In the genomic region with DNA sequence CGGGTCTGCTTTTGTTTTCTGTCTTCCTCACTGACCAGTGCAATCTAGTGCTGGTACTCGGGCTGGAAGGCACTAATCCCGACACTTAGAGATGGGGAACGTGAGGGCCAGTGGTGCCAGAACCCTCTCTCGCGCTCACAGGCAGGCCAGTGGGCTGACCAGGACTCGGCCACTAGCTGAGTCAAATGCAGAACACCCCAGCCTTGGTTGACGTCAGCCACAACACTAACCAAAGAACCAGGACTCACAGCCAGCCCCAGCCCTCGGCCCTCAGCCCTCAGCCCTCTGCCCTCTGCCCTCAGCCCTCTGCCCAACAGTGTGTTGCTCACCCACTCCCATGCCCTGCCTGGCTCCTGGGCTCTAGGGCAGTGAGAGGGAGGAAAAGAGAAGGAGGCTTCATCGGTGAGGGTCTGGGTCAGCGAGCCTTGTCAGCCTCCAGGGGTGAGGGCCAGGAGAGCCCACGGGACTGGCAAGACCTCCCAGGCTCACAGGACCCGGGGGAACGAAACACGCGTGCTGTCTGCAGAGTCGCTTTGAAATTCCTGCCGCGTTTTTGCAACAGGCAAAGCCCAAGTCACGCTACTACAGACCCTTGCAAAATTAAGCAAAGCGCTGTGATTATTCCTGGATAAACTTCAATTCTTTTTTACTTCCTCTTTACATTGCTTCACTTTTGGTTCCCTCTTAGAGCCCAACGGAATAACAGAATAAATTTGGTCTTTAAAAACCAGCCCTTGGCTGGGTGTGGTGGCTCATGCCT, we compare ENCODE assay signal across 9 cellular contexts. TPM values are rescaled to one million over a fixed set of nuclear protein-coding genes. Genes with fewer than 3 reads are reported as not detected.
A peak's percentile ranks its signal among the peaks of the same experiment; 100 is the strongest.
DNase-seq lines count a peak whose midpoint lies in the region; ATAC-seq and TF ChIP-seq lines count a peak whose summit lies in the region.
"Had no signal": no experiment of that assay in that cellular context is flagged by ENCODE, and none has a peak within 500 bp of the region (broad histone marks: within the 10 kb centered on the region; RNA-seq: fewer than 3 reads in every experiment).

No MANE protein-coding gene starts in this region.

- intact Hi-C loops in left cardiac atrium (cut with DNase I), result no loop called here

- peaks cover 0 to 6% (median 0%) of the 10 kb centered on the region in 3 donors for H3K36me3 Mint-ChIP-seq in immature natural killer cell
- H3K36me3 Mint-ChIP-seq: activated naive CD4-positive, alpha-beta T cell treated with anti-CD3 and anti-CD28 coated beads, Interleukin-2, amount 10 ng/mL, durations not matched to agents 7 days and 5 days had no signal

- ATAC-seq in left cardiac atrium, result peak; percentile 70 to 80

- peak overlapping the region in 1 of 6 donors; percentile 4 for H3K27ac Mint-ChIP-seq in immature natural killer cell
- H3K27ac Mint-ChIP-seq: activated naive CD4-positive, alpha-beta T cell treated with anti-CD3 and anti-CD28 coated beads, Interleukin-2, amount 10 ng/mL, durations not matched to agents 7 days and 5 days had no signal

- H3K27ac ChIP-seq in skin epidermis, result peak overlapping the region in 20 of 21 experiments; percentile 1 to 82 (median 70)

- TF ChIP-seq CTCF in WI38 (IDR thresholded peaks at IDR 0.05; ENCODE audit: low read depth, low read length), result no peak

- DNase-seq in GM03348 (ENCODE audit: low spot score) (peak; percentile 77), left cardiac atrium (peak; percentile 73), NCI-H69 (lab: John Stamatoyannopoulos, UW) (no peak), cortex of kidney (lab: John Stamatoyannopoulos, UW) (no peak), immature natural killer cell (no peak)
- no peak for DNase-seq in stimulated activated CD8-positive, alpha-beta memory T cell treated with anti-CD3 and anti-CD28 coated beads, Interleukin-4, amount 100 ng/mL, for 48 hours
- DNase-seq: activated naive CD4-positive, alpha-beta T cell treated with anti-CD3 and anti-CD28 coated beads, Interleukin-2, amount 10 ng/mL, durations not matched to agents 7 days and 5 days had no signal

- H3K9me3 Mint-ChIP-seq in immature natural killer cell, result no peaks in the 10 kb centered on the region
- H3K9me3 Mint-ChIP-seq: activated naive CD4-positive, alpha-beta T cell treated with anti-CD3 and anti-CD28 coated beads, Interleukin-2, amount 10 ng/mL, durations not matched to agents 7 days and 5 days had no signal

- H3K4me1 Mint-ChIP-seq in immature natural killer cell, result peaks cover 4 to 12% of the 10 kb centered on the region in 2 donors
- H3K4me1 Mint-ChIP-seq: activated naive CD4-positive, alpha-beta T cell treated with anti-CD3 and anti-CD28 coated beads, Interleukin-2, amount 10 ng/mL, durations not matched to agents 7 days and 5 days had no signal

- no peak overlapping the region for H3K4me3 Mint-ChIP-seq in immature natural killer cell
- H3K4me3 Mint-ChIP-seq: activated naive CD4-positive, alpha-beta T cell treated with anti-CD3 and anti-CD28 coated beads, Interleukin-2, amount 10 ng/mL, durations not matched to agents 7 days and 5 days had no signal

- H3K27me3 Mint-ChIP-seq in immature natural killer cell (ENCODE audit: low read depth in 3 of 3), result peaks cover 1 to 2% (median 1%) of the 10 kb centered on the region in 3 donors
- H3K27me3 Mint-ChIP-seq: activated naive CD4-positive, alpha-beta T cell treated with anti-CD3 and anti-CD28 coated beads, Interleukin-2, amount 10 ng/mL, durations not matched to agents 7 days and 5 days had no signal

- peak overlapping the region; percentile 38 for H3K4me3 ChIP-seq in WI38 (ENCODE audit: low read depth, low read length)
- H3K4me3 ChIP-seq in skin epidermis, result peak overlapping the region in 6 of 7 experiments; percentile 2 to 38 (median 15)

RNA-seq across cellular contexts. Expression of gene KIAA0930, which starts 27.5 kb away (rescaled TPM):
- 10 to 100 TPM; 25.8 to 38.5 TPM for total RNA-seq in left cardiac atrium
- polyA plus RNA-seq in immature natural killer cell, result 1 to 10 TPM; 2.2 to 6.2 (median 4.5) TPM

RNA-seq across cellular contexts. Expression of gene NUP50, which starts 49.4 kb away (rescaled TPM):
- 10 to 100 TPM; 21.9 to 25.0 TPM for total RNA-seq in left cardiac atrium
- 10 to 100 TPM; 16.6 to 56.0 (median 26.1) TPM for polyA plus RNA-seq in immature natural killer cell

Comparison
In these comparisons a context has a peak if more than half of its experiments do, and no peak if none do; other contexts are left out.
1. DNase-seq: peak in GM03348 (single experiment) and left cardiac atrium (single experiment); none in NCI-H69 (single experiment), stimulated activated CD8-positive, alpha-beta memory T cell treated with anti-CD3 and anti-CD28 coated beads, Interleukin-4, amount 100 ng/mL, for 48 hours (single experiment), cortex of kidney (single experiment) and immature natural killer cell (0 of 3).